ENCODE assay signal across 16 cellular contexts in the genomic region with DNA sequence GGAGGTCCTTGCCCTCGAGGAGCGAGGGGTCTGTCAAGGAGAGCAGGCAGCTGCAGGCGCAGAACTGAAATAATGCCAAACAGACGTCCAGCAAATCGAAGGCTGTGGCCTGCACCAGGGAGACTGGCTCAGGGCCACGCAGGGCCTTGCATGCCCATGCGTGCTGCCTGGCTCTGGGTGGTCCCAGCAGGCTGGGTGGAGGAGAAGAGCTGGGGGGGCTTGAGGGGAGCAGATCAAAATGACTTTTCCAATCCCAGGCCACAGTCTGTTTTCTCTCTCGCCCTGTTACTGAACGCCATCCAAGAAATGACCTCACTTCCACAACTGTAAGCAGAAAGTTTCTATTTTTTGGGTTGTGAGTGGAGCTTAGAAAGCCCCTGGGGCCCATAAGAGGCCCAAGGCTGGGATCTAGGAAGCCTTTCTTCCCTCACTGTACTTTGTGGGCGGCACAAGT.
DNase-seq lines count a peak whose midpoint lies in the region; ATAC-seq and TF ChIP-seq lines count a peak whose summit lies in the region.
"Had no signal": no experiment of that assay in that cellular context is flagged by ENCODE, and none has a peak within 500 bp of the region (broad histone marks: within the 10 kb centered on the region; RNA-seq: fewer than 3 reads in every experiment).

No MANE protein-coding gene starts in this region.

- TF ChIP-seq POLR2A in suprapubic skin (IDR thresholded peaks at IDR 0.05) = no peak

- H3K4me1 ChIP-seq in right cardiac atrium (ENCODE audit: control insufficient read depth, insufficient read depth, low read length) = peaks cover 26% of the 10 kb centered on the region
- H3K4me1 ChIP-seq in suprapubic skin = peaks cover 47% of the 10 kb centered on the region
- H3K4me1 ChIP-seq: foreskin keratinocyte had no signal

- peak; percentile 19 to 45 for ATAC-seq in right cardiac atrium
- ATAC-seq: foreskin keratinocyte, upper lobe of right lung had no signal

- DNase-seq in AG10803 (ENCODE audit: low read depth) = peak; percentile 55
- no peak for DNase-seq in coronary artery (ENCODE audit: low spot score)
- peak in 2 of 3 donors; percentile 75 to 77 for DNase-seq in right cardiac atrium
- DNase-seq in skeletal muscle cell (ENCODE audit: low read depth) = peak; percentile 49
- DNase-seq in RWPE1 (ENCODE audit: low spot score) = no peak
- DNase-seq in suprapubic skin (ENCODE audit: low spot score in 2 of 2) = no peak
- DNase-seq in NCI-H2081 treated with DMSO at 0.1 percent for 48 hours (lab: John Stamatoyannopoulos, UW) = no peak
- DNase-seq in activated CD4-positive, alpha-beta T cell treated with anti-CD3 and anti-CD28 coated beads, Interleukin-2, amount 50 U/mL, for 48 hours = no peak
- DNase-seq: activated naive CD4-positive, alpha-beta T cell; DMS79 treated with DMSO at 0.1 percent for 48 hours; foreskin keratinocyte; naive B cell; NCI-H1092; upper lobe of right lung had no signal

- no peak overlapping the region for H3K4me3 ChIP-seq in AG10803 (ENCODE audit: low read length)
- H3K4me3 ChIP-seq in coronary artery = peak overlapping the region; percentile 20
- H3K4me3 ChIP-seq in right cardiac atrium (ENCODE audit: low read length) = no peak overlapping the region
- no peak overlapping the region for H3K4me3 ChIP-seq in skeletal muscle cell (ENCODE audit: low read depth, low read length)
- no peak overlapping the region for H3K4me3 ChIP-seq in suprapubic skin
- H3K4me3 ChIP-seq: SK-N-MC, skin epidermis, upper lobe of right lung had no signal

- no peak for TF ChIP-seq EP300 in suprapubic skin (IDR thresholded peaks at IDR 0.05)

- H3K27ac ChIP-seq in coronary artery (peak overlapping the region; percentile 80 to 84), right cardiac atrium (ENCODE audit: low read length) (no peak overlapping the region), RWPE1 (no peak overlapping the region), suprapubic skin (no peak overlapping the region)
- H3K27ac ChIP-seq: foreskin keratinocyte, SK-N-MC, upper lobe of right lung had no signal

- H3K9me3 ChIP-seq in right cardiac atrium (ENCODE audit: control insufficient read depth, low read length) (no peaks in the 10 kb centered on the region), suprapubic skin (no peaks in the 10 kb centered on the region)
- H3K9me3 ChIP-seq: upper lobe of right lung had no signal

- POLR2A ChIA-PET in RWPE1 (lab: Yijun Ruan, JAX; ENCODE audit: low non-redundant PET) = no interaction called here

- 25% methylated on average over 10 of the region's 10 CpGs for WGBS in right cardiac atrium
- WGBS in suprapubic skin = 61% methylated on average over 7 of the region's 10 CpGs

- H3K36me3 ChIP-seq in suprapubic skin = peaks cover 58% of the 10 kb centered on the region

- no peaks in the 10 kb centered on the region for H3K27me3 ChIP-seq in right cardiac atrium (ENCODE audit: control insufficient read depth, insufficient read depth)
- H3K27me3 ChIP-seq in suprapubic skin = no peaks in the 10 kb centered on the region
- H3K27me3 ChIP-seq: foreskin keratinocyte, upper lobe of right lung had no signal

- intact Hi-C loops in right cardiac atrium (cut with DNase I) = loop anchor here in 1 of 4 donors (10.0 kb wide), 1 partner anchor 47 kb away; no protein-coding TSS in a partner anchor

- CTCF ChIA-PET in RWPE1 (lab: Yijun Ruan, JAX) = no interaction called here

- TF ChIP-seq CTCF in AG10803 (conservative IDR thresholded peaks at IDR 0.05; ENCODE audit: low read length) = no peak
- TF ChIP-seq CTCF in coronary artery (IDR thresholded peaks at IDR 0.05) = no peak
- TF ChIP-seq CTCF in RWPE1 (conservative IDR thresholded peaks at IDR 0.05; ENCODE audit: low read depth) = no peak
- no peak for TF ChIP-seq CTCF in suprapubic skin (IDR thresholded peaks at IDR 0.05)

Comparison
In these comparisons a context has a peak if more than half of its experiments do, and no peak if none do; other contexts are left out.
1. DNase-seq: peak in AG10803 (single experiment), right cardiac atrium (2 of 3) and skeletal muscle cell (single experiment); none in coronary artery (single experiment), RWPE1 (single experiment), suprapubic skin (0 of 2), NCI-H2081 treated with DMSO at 0.1 percent for 48 hours (single experiment) and activated CD4-positive, alpha-beta T cell treated with anti-CD3 and anti-CD28 coated beads, Interleukin-2, amount 50 U/mL, for 48 hours (0 of 2).
2. H3K27ac ChIP-seq: peak in coronary artery (2 of 2); none in right cardiac atrium (single experiment), RWPE1 (single experiment) and suprapubic skin (single experiment).